Comparison of ENCODE assay signal across 29 cellular contexts in genomic region chr14:96904201-96904600, GRCh38.
DNase-seq lines count a peak whose midpoint lies in the region.
"Had no signal": no experiment of that assay in that cellular context is flagged by ENCODE, and none has a peak within 500 bp of the region (broad histone marks: within the 10 kb centered on the region; RNA-seq: fewer than 3 reads in every experiment).

No MANE protein-coding gene starts in this region.

- H3K4me3 ChIP-seq in adipocyte (ENCODE audit: low read length): no peak overlapping the region
- H3K4me3 ChIP-seq: BLaER1 treated with 17β-estradiol and CSF1 and Interleukin-3, amounts not matched to agents 10 nM and 100 nM; body of pancreas; gastroesophageal sphincter; lung; sigmoid colon; SK-N-MC; tibial artery had no signal

- peak; percentile 7 for DNase-seq in COR-L47 (lab: John Stamatoyannopoulos, UW)
- DNase-seq in H4 (ENCODE audit: low spot score): peak; percentile 34
- peak; percentile 1 for DNase-seq in adipocyte (ENCODE audit: low read depth)
- peak; percentile 35 for DNase-seq in fibroblast of peridontal ligament (ENCODE audit: extremely low read depth)
- DNase-seq in UCSD-AML1 (lab: John Stamatoyannopoulos, UW; ENCODE audit: unreplicated experiment): no peak
- no peak for DNase-seq in GF-D8 (lab: John Stamatoyannopoulos, UW)
- DNase-seq in RKO (ENCODE audit: low spot score): no peak
- DNase-seq: activated CD4-positive, alpha-beta T cell treated with anti-CD3 and anti-CD28 coated beads, Interleukin-2, amount 50 U/mL, for 48 hours; activated CD4-positive, CD25-positive, alpha-beta regulatory T cell treated with anti-CD3 and anti-CD28 coated beads, Interleukin-2, amount 50 U/mL, for 72 hours; activated gamma-delta T cell treated with Interleukin-2 at 50 U/mL for 16 hours; activated naive CD8-positive, alpha-beta T cell treated with anti-CD3 and anti-CD28 coated beads, Interleukin-2, amount 10 ng/mL, durations not matched to agents 7 days and 5 days; activated T-cell treated with anti-CD3 and anti-CD28 coated beads, Interleukin-2, amount 50 U/mL, for 48 hours; body of pancreas; cerebellar nuclear complex; left cardiac atrium; naive thymus-derived CD4-positive, alpha-beta T cell; NCI-H1105; NCI-H1930; NCI-H2227 treated with DMSO at 0.1 percent for 48 hours; nucleus accumbens; sigmoid colon; stimulated activated CD4-positive, alpha-beta T cell treated with anti-CD3 and anti-CD28 coated beads, Interleukin-12 subunit alpha, Interleukin-12 subunit beta, amount 100 ng/mL, for 4 hours; stimulated activated CD4-positive, alpha-beta T cell treated with anti-CD3 and anti-CD28 coated beads, Interleukin-4, amount 100 ng/mL, for 24 hours; T-helper 17 cell; tibial artery had no signal

- H3K36me3 ChIP-seq in adipocyte (ENCODE audit: control insufficient read depth, insufficient read depth, low read length, severe bottlenecking): no peaks in the 10 kb centered on the region
- H3K36me3 ChIP-seq: gastroesophageal sphincter, sigmoid colon, tibial artery had no signal

- H3K4me1 ChIP-seq in adipocyte (ENCODE audit: control insufficient read depth, insufficient read depth, low read length): peaks cover 13% of the 10 kb centered on the region
- H3K4me1 ChIP-seq: body of pancreas, gastroesophageal sphincter, sigmoid colon, tibial artery had no signal

- H3K9ac ChIP-seq in adipocyte (ENCODE audit: low read length): no peak overlapping the region
- H3K9ac ChIP-seq: BLaER1 treated with 17β-estradiol and CSF1 and Interleukin-3, amounts not matched to agents 10 nM and 100 nM had no signal

- no peaks in the 10 kb centered on the region for H3K27me3 ChIP-seq in adipocyte (replicated peaks; ENCODE audit: control insufficient read depth, insufficient read depth, low read length)
- H3K27me3 ChIP-seq: BLaER1 treated with 17β-estradiol and CSF1 and Interleukin-3, amounts not matched to agents 10 nM and 100 nM; body of pancreas; gastroesophageal sphincter; sigmoid colon; tibial artery had no signal

- peaks cover under 1% of the 10 kb centered on the region for H3K9me3 ChIP-seq in adipocyte (ENCODE audit: control insufficient read depth, low read length)

Comparison
In these comparisons a context has a peak if more than half of its experiments do, and no peak if none do; other contexts are left out.
1. DNase-seq: peak in COR-L47 (single experiment), H4 (single experiment), adipocyte (single experiment) and fibroblast of peridontal ligament (single experiment); none in UCSD-AML1 (single experiment), GF-D8 (single experiment) and RKO (single experiment).